ENCODE assay signal across 2 cellular contexts in the genomic region with DNA sequence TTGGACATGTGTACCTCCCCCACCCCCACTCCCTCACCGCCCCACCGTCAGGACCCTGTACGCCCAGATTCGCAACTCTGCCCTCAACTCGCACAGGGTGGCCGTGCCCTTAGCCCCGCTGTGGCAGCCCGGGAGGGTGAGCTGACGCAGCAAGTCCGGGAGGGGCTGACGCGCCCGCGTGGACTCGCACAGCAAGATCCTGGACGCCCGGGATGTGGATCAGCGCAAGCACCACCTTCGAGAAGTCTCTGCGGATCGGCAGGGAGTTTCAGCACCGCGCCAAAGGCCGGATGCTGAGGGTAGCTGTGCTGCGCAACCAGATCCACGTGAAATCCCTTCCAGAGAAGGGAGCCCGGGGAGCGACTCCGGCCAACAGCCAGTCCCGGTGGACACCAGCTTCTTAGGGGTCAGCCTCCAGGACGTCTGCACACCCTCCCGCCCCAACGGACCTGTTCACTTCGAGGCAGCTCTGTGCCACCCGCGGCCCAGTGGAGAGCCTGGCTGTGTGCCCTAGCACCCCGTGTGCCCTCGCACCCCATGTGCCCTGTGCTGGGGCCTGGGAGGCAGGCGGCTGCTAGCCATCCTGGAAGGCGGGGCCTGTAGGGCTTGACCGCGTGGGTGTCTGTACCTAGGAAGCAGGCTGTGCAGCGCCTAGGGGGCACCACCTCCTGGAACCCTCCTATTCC.
A peak's percentile ranks its signal among the peaks of the same experiment; 100 is the strongest.
TF ChIP-seq lines count a peak whose summit lies in the region.

No MANE protein-coding gene starts in this region.

TF ChIP-seq in GM23338, 12 proteins besides CTCF, POLR2A, EP300 and RAD21:
- TF ChIP-seq REST (IDR thresholded peaks at IDR 0.05; ENCODE audit: unreplicated experiment) (no peak), NANOG (IDR thresholded peaks at IDR 0.05; ENCODE audit: borderline replicate concordance) (no peak), EZH2 (IDR thresholded peaks at IDR 0.05; ENCODE audit: low read depth, unreplicated experiment) (no peak), STAT1 (IDR thresholded peaks at IDR 0.05; ENCODE audit: unreplicated experiment) (no peak), ZNF462 (CRISPR knock-in tag; IDR thresholded peaks at IDR 0.05) (no peak), ETS1 (IDR thresholded peaks at IDR 0.05) (no peak)

TF ChIP-seq in K562, 482 proteins besides CTCF, POLR2A, EP300 and RAD21:
- no peak for TF ChIP-seq RBFOX2 (IDR thresholded peaks at IDR 0.05; ENCODE audit: low read depth, low read length)
- 0 out of 2 replicates have a peak, but pooled peaks have one; percentile 16 for TF ChIP-seq EGR1 (conservative IDR thresholded peaks at IDR 0.05)
TF ChIP-seq in K562: peak in this region for 1.
